ENCODE assay signal across 8 cellular contexts in genomic region chr2:46873632-46874068, GRCh38. TPM values are rescaled to one million over a fixed set of nuclear protein-coding genes. Genes with fewer than 3 reads are reported as not detected.
DNase-seq lines count a peak whose midpoint lies in the region; ATAC-seq and TF ChIP-seq lines count a peak whose summit lies in the region.

No MANE protein-coding gene starts in this region.

- no peaks in the 10 kb centered on the region for H3K9me3 Mint-ChIP-seq in T-helper 2 cell treated with Interferon-gamma antibody and Interleukin-4, amounts not matched to agents 5 μg/mL and 100 μg/mL, for 36 hours
- peaks cover 0 to 3% (median 0%) of the 10 kb centered on the region in 6 donors for H3K9me3 Mint-ChIP-seq in immature natural killer cell

- H3K27me3 Mint-ChIP-seq in T-helper 2 cell treated with Interferon-gamma antibody and Interleukin-4, amounts not matched to agents 5 μg/mL and 100 μg/mL, for 36 hours (ENCODE audit: low read depth): peaks cover 7% of the 10 kb centered on the region
- peaks cover 0 to 1% (median 0%) of the 10 kb centered on the region in 3 donors for H3K27me3 Mint-ChIP-seq in immature natural killer cell (ENCODE audit: low read depth in 3 of 3)

- no peak overlapping the region for H3K4me3 ChIP-seq in parathyroid adenoma (ENCODE audit: low read depth, low read length)

- H3K4me3 Mint-ChIP-seq in T-helper 2 cell treated with Interferon-gamma antibody and Interleukin-4, amounts not matched to agents 5 μg/mL and 100 μg/mL, for 36 hours: no peak overlapping the region
- no peak overlapping the region for H3K4me3 Mint-ChIP-seq in immature natural killer cell

- H2AFZ ChIP-seq in parathyroid adenoma: peak overlapping the region; percentile 51

- no peak for TF ChIP-seq CTCF in parathyroid adenoma (IDR thresholded peaks at IDR 0.05)

- ATAC-seq in GM21423 (IDR thresholded peaks at IDR 0.05; ENCODE audit: unreplicated experiment): no peak

- no peaks in the 10 kb centered on the region for H3K27me3 ChIP-seq in parathyroid adenoma (ENCODE audit: control insufficient read depth, insufficient read depth, low read length)

- H3K4me2 ChIP-seq in parathyroid adenoma (ENCODE audit: low read length): no peak overlapping the region

- H3K9me3 ChIP-seq in parathyroid adenoma (ENCODE audit: control insufficient read depth, low read length): no peaks in the 10 kb centered on the region

- H3K36me3 Mint-ChIP-seq in T-helper 2 cell treated with Interferon-gamma antibody and Interleukin-4, amounts not matched to agents 5 μg/mL and 100 μg/mL, for 36 hours (ENCODE audit: low read depth): no peaks in the 10 kb centered on the region
- no peaks in the 10 kb centered on the region for H3K36me3 Mint-ChIP-seq in immature natural killer cell

- H3K27ac Mint-ChIP-seq in T-helper 2 cell treated with Interferon-gamma antibody and Interleukin-4, amounts not matched to agents 5 μg/mL and 100 μg/mL, for 36 hours: no peak overlapping the region
- no peak overlapping the region for H3K27ac Mint-ChIP-seq in immature natural killer cell

- H3K9ac ChIP-seq in parathyroid adenoma: no peak overlapping the region

- H3K79me2 ChIP-seq in parathyroid adenoma: no peaks in the 10 kb centered on the region

- no peak overlapping the region for H3K27ac ChIP-seq in parathyroid adenoma

- H3K4me1 ChIP-seq in parathyroid adenoma: peaks cover 13% of the 10 kb centered on the region

- H3K4me1 Mint-ChIP-seq in T-helper 2 cell treated with Interferon-gamma antibody and Interleukin-4, amounts not matched to agents 5 μg/mL and 100 μg/mL, for 36 hours (ENCODE audit: low read depth): no peaks in the 10 kb centered on the region
- no peaks in the 10 kb centered on the region for H3K4me1 Mint-ChIP-seq in immature natural killer cell

- H3K36me3 ChIP-seq in parathyroid adenoma (ENCODE audit: control insufficient read depth, insufficient read depth, low read length): no peaks in the 10 kb centered on the region

- peak; percentile 50 for DNase-seq in T-helper 2 cell treated with Interferon-gamma antibody and Interleukin-4, amounts not matched to agents 5 μg/mL and 100 μg/mL, for 36 hours (ENCODE audit: low spot score)
- DNase-seq in T-helper 2 cell (no peak), SW 1271 (lab: John Stamatoyannopoulos, UW) (peak; percentile 47 to 85), fibroblast of gingiva (ENCODE audit: low read depth) (peak; percentile 83), immature natural killer cell (no peak), ecto neural progenitor cell (ENCODE audit: low spot score) (no peak)

RNA-seq across cellular contexts. Expression of gene MCFD2, which starts 42.0 kb away (rescaled TPM):
- 10 to 100 TPM; 18.6 to 38.1 (median 27.4) TPM for polyA plus RNA-seq in immature natural killer cell

Comparison
In these comparisons a context has a peak if more than half of its experiments do, and no peak if none do; other contexts are left out.
1. DNase-seq: peak in T-helper 2 cell treated with Interferon-gamma antibody and Interleukin-4, amounts not matched to agents 5 μg/mL and 100 μg/mL, for 36 hours (single experiment), SW 1271 (2 of 2) and fibroblast of gingiva (single experiment); none in T-helper 2 cell (0 of 5), immature natural killer cell (0 of 3) and ecto neural progenitor cell (single experiment).